ENCODE assay signal across 8 cellular contexts in the genomic region with DNA sequence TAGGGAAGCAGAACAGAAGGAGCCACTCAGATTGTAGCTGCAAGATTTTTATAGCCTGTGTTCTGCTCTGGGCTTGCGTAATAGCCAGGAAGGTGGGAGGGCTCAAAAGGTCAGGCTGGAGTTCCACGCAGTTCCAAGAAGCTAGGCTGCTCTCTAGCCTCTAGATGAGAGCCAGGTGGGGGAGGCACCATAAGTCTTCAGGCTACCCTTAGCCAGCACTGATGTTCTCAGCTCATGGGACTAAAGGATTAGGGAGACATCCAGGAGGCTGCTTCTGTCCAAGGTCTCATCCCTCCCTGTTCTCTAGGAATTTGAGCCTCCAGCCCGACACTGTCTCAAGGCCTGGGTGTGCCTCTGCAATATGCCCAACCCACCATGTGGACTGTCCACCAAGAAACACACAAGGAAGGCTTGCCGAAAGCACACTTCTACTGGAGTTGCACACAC. TPM values are rescaled to one million over a fixed set of nuclear protein-coding genes. Genes with fewer than 3 reads are reported as not detected.
DNase-seq lines count a peak whose midpoint lies in the region; ATAC-seq lines count a peak whose summit lies in the region.

No MANE protein-coding gene starts in this region.

- H3K27me3 Mint-ChIP-seq in activated CD8-positive, alpha-beta T cell treated with anti-CD3 and anti-CD28 coated beads, Interleukin-2, amount 10 ng/mL, durations not matched to agents 7 days and 5 days (ENCODE audit: low read depth), result no peaks in the 10 kb centered on the region

- peaks cover 12% of the 10 kb centered on the region for H3K36me3 ChIP-seq in iPS-15b (ENCODE audit: control insufficient read depth, insufficient read depth, low read length)
- peaks cover 25 to 28% (median 26%) of the 10 kb centered on the region in 3 donors for H3K36me3 ChIP-seq in skeletal muscle tissue (ENCODE audit: control insufficient read depth in 3 of 3, insufficient read depth in 3 of 3, low read length in 3 of 3)

- CTCF ChIA-PET in activated CD8-positive, alpha-beta T cell treated with anti-CD3 and anti-CD28 coated beads, Interleukin-2, amount 10 ng/mL, durations not matched to agents 7 days and 5 days (lab: Charles Lee), result interaction anchor here (1.1 to 6.0 kb wide), 8 partner anchors 11 to 121 kb away, joined by 3 to 88 read pairs (median 14); a partner anchor contains a TSS

- peak; percentile 16 for DNase-seq in NCI-H510A treated with DMSO at 0.1 percent for 48 hours (lab: John Stamatoyannopoulos, UW)
- DNase-seq in NCI-H510A (lab: John Stamatoyannopoulos, UW), result no peak
- no peak for DNase-seq in activated CD8-positive, alpha-beta T cell treated with anti-CD3 and anti-CD28 coated beads, Interleukin-2, amount 10 ng/mL, durations not matched to agents 7 days and 5 days
- no peak for DNase-seq in mesenteric fat pad (ENCODE audit: low spot score)

- no peak overlapping the region for H3K9ac ChIP-seq in iPS-15b (ENCODE audit: low read depth, low read length)
- H3K9ac ChIP-seq in skeletal muscle tissue (ENCODE audit: low read depth in 1 of 3, low read length in 3 of 3), result peak overlapping the region; percentile 74 to 96 (median 80)

- no peak for ATAC-seq in activated CD8-positive, alpha-beta T cell treated with anti-CD3 and anti-CD28 coated beads, Interleukin-2, amount 10 ng/mL, durations not matched to agents 7 days and 5 days
- ATAC-seq in HG02885 (IDR thresholded peaks at IDR 0.05; ENCODE audit: poor library complexity, unreplicated experiment), result no peak
- no peak for ATAC-seq in GM19023 (IDR thresholded peaks at IDR 0.05; ENCODE audit: unreplicated experiment)

- no peaks in the 10 kb centered on the region for H3K9me3 Mint-ChIP-seq in activated CD8-positive, alpha-beta T cell treated with anti-CD3 and anti-CD28 coated beads, Interleukin-2, amount 10 ng/mL, durations not matched to agents 7 days and 5 days (ENCODE audit: insufficient read depth)

- no peaks in the 10 kb centered on the region for H3K9me3 ChIP-seq in iPS-15b (ENCODE audit: control insufficient read depth, insufficient read depth, low read length)
- no peaks in the 10 kb centered on the region for H3K9me3 ChIP-seq in skeletal muscle tissue (ENCODE audit: control insufficient read depth in 3 of 3, low read length in 3 of 3)

- H3K4me1 ChIP-seq in iPS-15b (ENCODE audit: control insufficient read depth, insufficient read depth, low read length) (peaks cover 3% of the 10 kb centered on the region), skeletal muscle tissue (ENCODE audit: control insufficient read depth in 3 of 3, insufficient read depth in 3 of 3, low read length in 3 of 3) (peaks cover 41 to 59% (median 51%) of the 10 kb centered on the region in 3 donors)

- no peaks in the 10 kb centered on the region for H3K27me3 ChIP-seq in iPS-15b (ENCODE audit: control insufficient read depth, insufficient read depth, low read length)
- H3K27me3 ChIP-seq in skeletal muscle tissue (ENCODE audit: control insufficient read depth in 3 of 3, insufficient read depth in 3 of 3, low read length in 3 of 3), result no peaks in the 10 kb centered on the region

- no peak overlapping the region for H3K27ac Mint-ChIP-seq in activated CD8-positive, alpha-beta T cell treated with anti-CD3 and anti-CD28 coated beads, Interleukin-2, amount 10 ng/mL, durations not matched to agents 7 days and 5 days

- peak overlapping the region; percentile 98 for H3K27ac ChIP-seq in skeletal muscle tissue (ENCODE audit: low read depth, low read length)

- peaks cover 40% of the 10 kb centered on the region for H3K4me1 Mint-ChIP-seq in activated CD8-positive, alpha-beta T cell treated with anti-CD3 and anti-CD28 coated beads, Interleukin-2, amount 10 ng/mL, durations not matched to agents 7 days and 5 days (ENCODE audit: low read depth)

- peak overlapping the region; percentile 97 for H3K4me3 Mint-ChIP-seq in activated CD8-positive, alpha-beta T cell treated with anti-CD3 and anti-CD28 coated beads, Interleukin-2, amount 10 ng/mL, durations not matched to agents 7 days and 5 days

- H3K4me3 ChIP-seq in iPS-15b (ENCODE audit: low read depth, low read length) (peak overlapping the region; percentile 94), skeletal muscle tissue (ENCODE audit: low read length in 3 of 3) (peak overlapping the region; percentile 90 to 96 (median 91))

- POLR2A ChIA-PET in activated CD8-positive, alpha-beta T cell treated with anti-CD3 and anti-CD28 coated beads, Interleukin-2, amount 10 ng/mL, durations not matched to agents 7 days and 5 days (lab: Charles Lee), result interaction anchor here (0.9 to 15.7 kb wide), 5 partner anchors 9 to 157 kb away, joined by 3 to 165 read pairs (median 5); a partner anchor contains a TSS

- H3K36me3 Mint-ChIP-seq in activated CD8-positive, alpha-beta T cell treated with anti-CD3 and anti-CD28 coated beads, Interleukin-2, amount 10 ng/mL, durations not matched to agents 7 days and 5 days (ENCODE audit: low read depth), result peaks cover 10% of the 10 kb centered on the region

RNA-seq across cellular contexts. Expression of a gene that starts 1.7 kb away (rescaled TPM):
- 10 to 100 TPM; 35.8 to 37.8 TPM for total RNA-seq in activated CD8-positive, alpha-beta T cell treated with anti-CD3 and anti-CD28 coated beads, Interleukin-2, amount 10 ng/mL, durations not matched to agents 7 days and 5 days
- total RNA-seq in skeletal muscle tissue, result 21.4 TPM
- total RNA-seq in mesenteric fat pad, result 46.1 TPM

RNA-seq across cellular contexts. Expression of a gene that starts 14.4 kb away (rescaled TPM):
- under 1 TPM in 1 of 2 experiments, not detected in 1; 0.16 TPM for total RNA-seq in activated CD8-positive, alpha-beta T cell treated with anti-CD3 and anti-CD28 coated beads, Interleukin-2, amount 10 ng/mL, durations not matched to agents 7 days and 5 days
- total RNA-seq in skeletal muscle tissue, result 1.6 TPM
- 1.5 TPM for total RNA-seq in mesenteric fat pad

RNA-seq across cellular contexts. Expression of a gene that starts 22.2 kb away (rescaled TPM):
- total RNA-seq in activated CD8-positive, alpha-beta T cell treated with anti-CD3 and anti-CD28 coated beads, Interleukin-2, amount 10 ng/mL, durations not matched to agents 7 days and 5 days, result 1,000 to 10,000 TPM; 2,302 to 2,333 TPM
- total RNA-seq in skeletal muscle tissue (674 TPM), mesenteric fat pad (737 TPM)

RNA-seq across cellular contexts. Expression of a gene that starts 39.2 kb away (rescaled TPM):
- total RNA-seq in activated CD8-positive, alpha-beta T cell treated with anti-CD3 and anti-CD28 coated beads, Interleukin-2, amount 10 ng/mL, durations not matched to agents 7 days and 5 days, result 1 to 10 TPM; 9.5 to 9.9 TPM
- total RNA-seq in skeletal muscle tissue (0.52 TPM), mesenteric fat pad (0.42 TPM)

RNA-seq across cellular contexts. Expression of a gene that starts 48.4 kb away (rescaled TPM):
- total RNA-seq in activated CD8-positive, alpha-beta T cell treated with anti-CD3 and anti-CD28 coated beads, Interleukin-2, amount 10 ng/mL, durations not matched to agents 7 days and 5 days, result 100 to 1,000 TPM; 113 TPM
- total RNA-seq in skeletal muscle tissue (26.1 TPM), mesenteric fat pad (79.7 TPM)
